8 cellular contexts compared by ENCODE assay signal in genomic region chr3:49158108-49158709, GRCh38. TPM values are rescaled to one million over a fixed set of nuclear protein-coding genes. Genes with fewer than 3 reads are reported as not detected.
DNase-seq lines count a peak whose midpoint lies in the region; ATAC-seq and TF ChIP-seq lines count a peak whose summit lies in the region.

No MANE protein-coding gene starts in this region.

- TF ChIP-seq CTCF in SK-N-SH (IDR thresholded peaks at IDR 0.05) (peak; percentile 51), right lobe of liver (IDR thresholded peaks at IDR 0.05) (peak; percentile 43 to 62 (median 52)), testis (IDR thresholded peaks at IDR 0.05) (no peak)

- no peaks in the 10 kb centered on the region for H3K9me3 ChIP-seq in SK-N-SH
- H3K9me3 ChIP-seq in right lobe of liver = no peaks in the 10 kb centered on the region
- no peaks in the 10 kb centered on the region for H3K9me3 ChIP-seq in testis

- TF ChIP-seq EP300 in SK-N-SH (IDR thresholded peaks at IDR 0.05; ENCODE audit: borderline replicate concordance in 1 of 2, low read depth in 1 of 2, low read length in 1 of 2) = no peak

- TF ChIP-seq RAD21 in SK-N-SH (IDR thresholded peaks at IDR 0.05; ENCODE audit: low read length) = peak; percentile 69

- no peaks in the 10 kb centered on the region for H3K4me1 ChIP-seq in SK-N-SH (ENCODE audit: control insufficient read depth in 1 of 2, insufficient read depth in 2 of 2, low read depth in 1 of 2, low read length in 1 of 2)
- no peaks in the 10 kb centered on the region for H3K4me1 ChIP-seq in right lobe of liver
- no peaks in the 10 kb centered on the region for H3K4me1 ChIP-seq in testis

- peak; percentile 78 to 92 (median 84) for ATAC-seq in right lobe of liver
- no peak for ATAC-seq in HG03175 (IDR thresholded peaks at IDR 0.05; ENCODE audit: unreplicated experiment)

- H3K4me3 ChIP-seq in SK-N-SH (ENCODE audit: low read depth in 2 of 2, low read length in 1 of 2) = no peak overlapping the region
- H3K4me3 ChIP-seq in right lobe of liver = no peak overlapping the region
- no peak overlapping the region for H3K4me3 ChIP-seq in testis

- H3K27ac ChIP-seq in SK-N-SH (ENCODE audit: low read depth in 2 of 2, low read length in 1 of 2) = no peak overlapping the region
- H3K27ac ChIP-seq in right lobe of liver = no peak overlapping the region
- H3K27ac ChIP-seq in testis = no peak overlapping the region

- H3K9ac ChIP-seq in SK-N-SH = no peak overlapping the region

- H3F3A ChIP-seq in SK-N-SH (replicated peaks; ENCODE audit: insufficient read depth) = peaks cover 7% of the 10 kb centered on the region

- H3K36me3 ChIP-seq in SK-N-SH (replicated peaks in 1 of 2; ENCODE audit: control insufficient read depth in 1 of 2, insufficient read depth in 2 of 2, low read length in 1 of 2) (peaks cover 0 to 11% of the 10 kb centered on the region in 2 experiments), right lobe of liver (peaks cover 0 to 5% (median 2%) of the 10 kb centered on the region in 4 donors), testis (ENCODE audit: low read depth, missing control alignments) (no peaks in the 10 kb centered on the region)

- CTCF ChIA-PET in SK-N-SH (lab: Yijun Ruan, JAX) = interaction anchor here (0.6 to 2.1 kb wide), 11 partner anchors 12 to 363 kb away, joined by 3 to 6 read pairs (median 3); partner anchors contain the start of genes USP19 and USP4

- H3K79me2 ChIP-seq in SK-N-SH (ENCODE audit: insufficient read depth) = no peaks in the 10 kb centered on the region

- intact Hi-C loops in right lobe of liver (cut with DNase I) = no loop called here
- intact Hi-C loops in testis (cut with DNase I; ENCODE audit: low total_unique reads) = no loop called here

- POLR2A ChIA-PET in SK-N-SH (lab: Yijun Ruan, JAX) = interaction anchor here (0.6 kb wide), 1 partner anchor 67 kb away, joined by 3 read pairs; no protein-coding TSS in a partner anchor

- H3K9me2 ChIP-seq in SK-N-SH = no peaks in the 10 kb centered on the region

- H3K4me2 ChIP-seq in SK-N-SH = no peak overlapping the region

- 85% methylated on average over 4 of the region's 5 CpGs for WGBS in SK-N-SH (ENCODE audit: low lambda C conversion rate)
- WGBS in right lobe of liver (ENCODE audit: insufficient coverage, low coverage, low lambda C conversion rate, missing lambda C conversion rate) = 25% methylated on average over 1 of the region's 5 CpGs
- 74 to 84% methylated on average over 5 of the region's 5 CpGs for WGBS in testis, 2 donors

- no peak overlapping the region for H2AFZ ChIP-seq in SK-N-SH (ENCODE audit: low read depth)

- DNase-seq in activated CD8-positive, alpha-beta memory T cell treated with anti-CD3 and anti-CD28 coated beads for 4 hours (ENCODE audit: low read depth in 2 of 2) = peak; percentile 20 to 30
- DNase-seq in activated CD8-positive, alpha-beta memory T cell treated with anti-CD3 and anti-CD28 coated beads for 24 hours = no peak
- DNase-seq in SK-N-SH (peak; percentile 54), right lobe of liver (peak in 2 of 3 donors; percentile 45 to 69), testis (peak; percentile 47), NCI-H345 (lab: John Stamatoyannopoulos, UW) (no peak)
- peak; percentile 16 for DNase-seq in activated naive CD8-positive, alpha-beta T cell treated with anti-CD3 and anti-CD28 coated beads, Interleukin-2, amount 50 U/mL, for 16 hours (ENCODE audit: low read depth, low spot score)

- H4K20me1 ChIP-seq in SK-N-SH (ENCODE audit: insufficient read depth) = no peaks in the 10 kb centered on the region

- TF ChIP-seq POLR2A in right lobe of liver (IDR thresholded peaks at IDR 0.05) = no peak
- TF ChIP-seq POLR2A in testis (IDR thresholded peaks at IDR 0.05) = no peak

- no peaks in the 10 kb centered on the region for H3K27me3 ChIP-seq in SK-N-SH (ENCODE audit: insufficient read depth)
- no peaks in the 10 kb centered on the region for H3K27me3 ChIP-seq in right lobe of liver
- no peaks in the 10 kb centered on the region for H3K27me3 ChIP-seq in testis

TF ChIP-seq in SK-N-SH, 30 proteins besides CTCF, POLR2A, EP300 and RAD21:
- no peak for TF ChIP-seq FOXJ3 (CRISPR knock-in tag; IDR thresholded peaks at IDR 0.05)
- TF ChIP-seq SMC3 (IDR thresholded peaks at IDR 0.05; ENCODE audit: low read depth, low read length) = peak; percentile 8; the same call in 1 of the 2 replicates
TF ChIP-seq in SK-N-SH: peak in this region for 1.

RNA-seq across cellular contexts. Expression of gene CCDC71, which starts 7.9 kb away (rescaled TPM):
- 40.9 and 43.6 TPM in 2 replicates for polyA plus RNA-seq in SK-N-SH (2012; rRNA removed)
- 20.6 and 31.9 TPM in 2 replicates for polyA plus RNA-seq in SK-N-SH (2012; cell fraction: cytosol; rRNA removed)
- polyA plus RNA-seq in SK-N-SH (2012; cell fraction: nucleus; rRNA removed) = 27.3 and 29.4 TPM in 2 replicates
- total RNA-seq in right lobe of liver = 10 to 100 TPM in 2 of 6 experiments, 1 to 10 TPM in 4; 8.0 to 18.9 (median 8.6) TPM
- total RNA-seq in testis = 10 to 100 TPM; 34.3 to 55.0 TPM
- 27.6 TPM for polyA plus RNA-seq in testis (ENCODE audit: insufficient read depth, low read depth, low replicate concordance)

RNA-seq across cellular contexts. Expression of gene KLHDC8B, which starts 13.2 kb away (rescaled TPM):
- polyA plus RNA-seq in SK-N-SH (2012; rRNA removed) = 35.3 and 40.6 TPM in 2 replicates
- polyA plus RNA-seq in SK-N-SH (2012; cell fraction: cytosol; rRNA removed) = 20.2 and 29.3 TPM in 2 replicates
- 71.7 and 82.7 TPM in 2 replicates for polyA plus RNA-seq in SK-N-SH (2012; cell fraction: nucleus; rRNA removed)
- total RNA-seq in right lobe of liver = 10 to 100 TPM; 10.4 to 15.2 (median 11.5) TPM
- 10 to 100 TPM; 56.6 to 78.2 TPM for total RNA-seq in testis
- polyA plus RNA-seq in testis (ENCODE audit: insufficient read depth, low read depth, low replicate concordance) = 55.8 TPM

RNA-seq across cellular contexts. Expression of gene LAMB2, which starts 25.4 kb away (rescaled TPM):
- polyA plus RNA-seq in SK-N-SH (2012; rRNA removed) = 318 and 332 TPM in 2 replicates
- 79.7 and 90.1 TPM in 2 replicates for polyA plus RNA-seq in SK-N-SH (2012; cell fraction: cytosol; rRNA removed)
- polyA plus RNA-seq in SK-N-SH (2012; cell fraction: nucleus; rRNA removed) = 1,763 and 2,430 TPM in 2 replicates
- total RNA-seq in right lobe of liver = 100 to 1,000 TPM; 129 to 192 (median 163) TPM
- 100 to 1,000 TPM; 336 to 503 TPM for total RNA-seq in testis
- polyA plus RNA-seq in testis (ENCODE audit: insufficient read depth, low read depth, low replicate concordance) = 276 TPM

RNA-seq across cellular contexts. Expression of gene USP19, which starts 37.6 kb away (rescaled TPM):
- polyA plus RNA-seq in SK-N-SH (2012; rRNA removed) = 75.6 and 80.5 TPM in 2 replicates
- 31.2 and 48.4 TPM in 2 replicates for polyA plus RNA-seq in SK-N-SH (2012; cell fraction: cytosol; rRNA removed)
- polyA plus RNA-seq in SK-N-SH (2012; cell fraction: nucleus; rRNA removed) = 181 and 182 TPM in 2 replicates
- 10 to 100 TPM; 28.0 to 39.0 (median 34.1) TPM for total RNA-seq in right lobe of liver
- total RNA-seq in testis = 100 to 1,000 TPM in 1 of 2 donors, 10 to 100 TPM in 1; 82.7 to 102 TPM
- polyA plus RNA-seq in testis (ENCODE audit: insufficient read depth, low read depth, low replicate concordance) = 77.2 TPM

RNA-seq across cellular contexts. Expression of gene QARS1, which starts 53.7 kb away (rescaled TPM):
- polyA plus RNA-seq in SK-N-SH (2012; rRNA removed) (311 and 381 TPM in 2 replicates), testis (ENCODE audit: insufficient read depth, low read depth, low replicate concordance) (175 TPM)
- polyA plus RNA-seq in SK-N-SH (2012; cell fraction: cytosol; rRNA removed) = 153 and 224 TPM in 2 replicates
- polyA plus RNA-seq in SK-N-SH (2012; cell fraction: nucleus; rRNA removed) = 787 and 824 TPM in 2 replicates
- total RNA-seq in right lobe of liver (100 to 1,000 TPM in 2 of 6 experiments, 10 to 100 TPM in 4; 81.5 to 148 (median 93.5) TPM), testis (100 to 1,000 TPM; 198 to 246 TPM)

Comparison
In these comparisons a context has a peak if more than half of its experiments do, and no peak if none do; other contexts are left out.
1. DNase-seq: peak in activated CD8-positive, alpha-beta memory T cell treated with anti-CD3 and anti-CD28 coated beads for 4 hours (2 of 2), SK-N-SH (single experiment), activated naive CD8-positive, alpha-beta T cell treated with anti-CD3 and anti-CD28 coated beads, Interleukin-2, amount 50 U/mL, for 16 hours (single experiment), right lobe of liver (2 of 3) and testis (single experiment); none in activated CD8-positive, alpha-beta memory T cell treated with anti-CD3 and anti-CD28 coated beads for 24 hours (single experiment) and NCI-H345 (single experiment).
2. CTCF ChIP-seq: peak in SK-N-SH (single experiment) and right lobe of liver (4 of 4); none in testis (0 of 3).